25 cellular contexts compared by ENCODE assay signal in genomic region chr4:172963498-172964294, GRCh38.
"Had no signal": no experiment of that assay in that cellular context is flagged by ENCODE, and none has a peak within 500 bp of the region (broad histone marks: within the 10 kb centered on the region; RNA-seq: fewer than 3 reads in every experiment).

No MANE protein-coding gene starts in this region.

- FAIRE-seq: bronchial epithelial cell had no signal

- H3K27me3 ChIP-seq: neural progenitor cell, right atrium auricular region, tibial nerve had no signal

- H3K9me3 ChIP-seq: tibial nerve had no signal

- H3K27ac ChIP-seq: neural progenitor cell, parathyroid adenoma, right atrium auricular region, tibial nerve had no signal

- DNase-seq: activated CD4-positive, alpha-beta memory T cell treated with anti-CD3 and anti-CD28 coated beads, Interleukin-2, amount 10 ng/mL, durations not matched to agents 7 days and 5 days; activated CD4-positive, alpha-beta T cell treated with anti-CD3 and anti-CD28 coated beads, Interleukin-2, amount 10 ng/mL, durations not matched to agents 24 days and 14 days; activated CD4-positive, CD25-positive, alpha-beta regulatory T cell treated with anti-CD3 and anti-CD28 coated beads, Interleukin-2, amount 50 U/mL, for 72 hours; activated CD8-positive, alpha-beta memory T cell treated with anti-CD3 and anti-CD28 coated beads, Interleukin-2, amount 50 U/mL, for 48 hours; activated gamma-delta T cell treated with Interleukin-2 at 50 U/mL for 16 hours; activated naive CD4-positive, alpha-beta T cell treated with anti-CD3 and anti-CD28 coated beads, Interleukin-2, amount 50 U/mL, for 16 hours; activated T-cell treated with anti-CD3 and anti-CD28 coated beads, Interleukin-2, amount 50 U/mL, for 24 hours; endodermal cell; foreskin melanocyte; kidney glomerular epithelial cell; left ventricle myocardium superior; midbrain; natural killer cell; occipital lobe; stimulated activated CD4-positive, alpha-beta T cell treated with anti-CD3 and anti-CD28 coated beads, Interleukin-2, amount 100 ng/mL, for 48 hours; stimulated activated naive CD8-positive, alpha-beta T cell treated with anti-CD3 and anti-CD28 coated beads, Interleukin-15, Interleukin-2, amounts not matched to agents 100 U/mL and 50 U/mL, for 24 hours; substantia nigra; SW 1271; T-helper 9 cell had no signal

- H3K36me3 ChIP-seq: neural progenitor cell, right atrium auricular region, tibial nerve had no signal

- ATAC-seq: activated T-helper 17 cell treated with anti-CD3 and anti-CD28 coated beads, Interleukin-2, amount 50 U/mL, for 72 hours; left ventricle myocardium superior; natural killer cell; stimulated activated naive CD8-positive, alpha-beta T cell treated with anti-CD3 and anti-CD28 coated beads, Interleukin-15, Interleukin-2, amounts not matched to agents 100 U/mL and 50 U/mL, for 24 hours had no signal

- H3K4me1 ChIP-seq: neural progenitor cell, parathyroid adenoma, right atrium auricular region had no signal

- H3K4me3 ChIP-seq: neural progenitor cell, right atrium auricular region, tibial nerve had no signal
